Comparison of ENCODE assay signal across 8 cellular contexts in genomic region chr20:35994994-35995453, GRCh38. TPM values are rescaled to one million over a fixed set of nuclear protein-coding genes. Genes with fewer than 3 reads are reported as not detected.
A peak's percentile ranks its signal among the peaks of the same experiment; 100 is the strongest.
DNase-seq lines count a peak whose midpoint lies in the region; ATAC-seq and TF ChIP-seq lines count a peak whose summit lies in the region.

No MANE protein-coding gene starts in this region.

- H3K4me1 ChIP-seq in ovary (ENCODE audit: insufficient read depth) (no peaks in the 10 kb centered on the region), tibial artery (peaks cover 0 to 5% (median 2%) of the 10 kb centered on the region in 4 donors)

- WGBS in ovary, 3 donors, result 2 to 6% (median 3%) methylated on average over 6 of the region's 6 CpGs

- H3K9me3 ChIP-seq in ovary (no peaks in the 10 kb centered on the region), tibial artery (peaks cover 0 to 5% (median 0%) of the 10 kb centered on the region in 3 donors)

- no peak for TF ChIP-seq EP300 in ovary (IDR thresholded peaks at IDR 0.05)

- no peak overlapping the region for H3K4me3 ChIP-seq in ovary
- H3K4me3 ChIP-seq in tibial artery, result no peak overlapping the region

- peak; percentile 58 to 74 (median 64) for TF ChIP-seq CTCF in ovary (IDR thresholded peaks at IDR 0.05)
- TF ChIP-seq CTCF in tibial artery (IDR thresholded peaks at IDR 0.05), result peak; percentile 86 to 87

- TF ChIP-seq POLR2A in ovary (IDR thresholded peaks at IDR 0.05), result no peak

- ATAC-seq in SK-N-SH treated with all-trans-retinoic acid at 6 μM for 48 hours (peak; percentile 97), HG03442 (IDR thresholded peaks at IDR 0.05; ENCODE audit: unreplicated experiment) (no peak)

- peak; percentile 59 for DNase-seq in GDM1 (lab: John Stamatoyannopoulos, UW)
- DNase-seq in NCI-H1417 (lab: John Stamatoyannopoulos, UW), result peak; percentile 66 to 90 (median 77)
- DNase-seq in activated naive CD4-positive, alpha-beta T cell treated with Interleukin-2 at 50 U/mL for 16 hours, result peak; percentile 83
- peak; percentile 48 for DNase-seq in glomerular endothelial cell (ENCODE audit: extremely low read depth, low read depth, low spot score)
- DNase-seq in ovary, result peak; percentile 74 to 86 (median 81)
- DNase-seq in tibial artery, result peak; percentile 79 to 83

- intact Hi-C loops in ovary (cut with DNase I), result loop anchor here (2.0 to 10.0 kb wide), 7 partner anchors 137 to 442 kb away; no protein-coding TSS in a partner anchor
- intact Hi-C loops in tibial artery (cut with DNase I; ENCODE audit: low total_unique reads), result loop anchor here (5.0 kb wide), 1 partner anchor 202 kb away; no protein-coding TSS in a partner anchor

- H3K27me3 ChIP-seq in ovary (no peaks in the 10 kb centered on the region), tibial artery (no peaks in the 10 kb centered on the region)

- H3K36me3 ChIP-seq in ovary (no peaks in the 10 kb centered on the region), tibial artery (no peaks in the 10 kb centered on the region)

- H3K27ac ChIP-seq in ovary, result no peak overlapping the region
- no peak overlapping the region for H3K27ac ChIP-seq in tibial artery

TF ChIP-seq in SK-N-SH treated with all-trans-retinoic acid at 6 μM for 48 hours, 23 proteins besides CTCF, POLR2A, EP300 and RAD21:
- TF ChIP-seq PPARA (CRISPR knock-in tag; IDR thresholded peaks at IDR 0.05; ENCODE audit: borderline replicate concordance), result no peak
- no peak for TF ChIP-seq TSHZ2 (CRISPR knock-in tag; IDR thresholded peaks at IDR 0.05)
- TF ChIP-seq ISL1 (CRISPR knock-in tag; IDR thresholded peaks at IDR 0.05), result no peak
- TF ChIP-seq PATZ1 (CRISPR knock-in tag; IDR thresholded peaks at IDR 0.05; ENCODE audit: borderline replicate concordance), result no peak
- no peak for TF ChIP-seq ESRRG (CRISPR knock-in tag; IDR thresholded peaks at IDR 0.05)
- TF ChIP-seq CSRNP3 (CRISPR knock-in tag; IDR thresholded peaks at IDR 0.05), result no peak
- TF ChIP-seq ARNTL (CRISPR knock-in tag; IDR thresholded peaks at IDR 0.05; ENCODE audit: borderline replicate concordance, low read depth), result no peak
- no peak for TF ChIP-seq BACH2 (CRISPR knock-in tag; IDR thresholded peaks at IDR 0.05; ENCODE audit: borderline replicate concordance)
- TF ChIP-seq CREB5 (CRISPR knock-in tag; IDR thresholded peaks at IDR 0.05; ENCODE audit: low read depth), result no peak
- TF ChIP-seq GLIS3 (CRISPR knock-in tag; IDR thresholded peaks at IDR 0.05), result no peak
- no peak for TF ChIP-seq OSR1 (CRISPR knock-in tag; IDR thresholded peaks at IDR 0.05)
- TF ChIP-seq ZNF565 (CRISPR knock-in tag; conservative IDR thresholded peaks at IDR 0.05; ENCODE audit: low read depth), result no peak
- no peak for TF ChIP-seq CSDC2 (CRISPR knock-in tag; IDR thresholded peaks at IDR 0.05)

RNA-seq across cellular contexts. Expression of gene CNBD2, which starts 26.6 kb away (rescaled TPM):
- total RNA-seq in glomerular endothelial cell (2.6 and 8.4 TPM in 2 replicates), ovary (1 to 10 TPM; 2.4 to 8.7 (median 4.5) TPM)
- 1 to 10 TPM; 2.7 to 6.7 TPM for polyA plus RNA-seq in ovary

RNA-seq across cellular contexts. Expression of gene SCAND1, which starts 40.7 kb away (rescaled TPM):
- total RNA-seq in glomerular endothelial cell (97.0 and 113 TPM in 2 replicates), ovary (100 to 1,000 TPM in 2 of 7 donors, 10 to 100 TPM in 5; 48.2 to 177 (median 68.7) TPM)
- 100 to 1,000 TPM in 1 of 2 donors, not detected in 1; 112 TPM for polyA plus RNA-seq in ovary
